ENCODE assay signal across 12 cellular contexts in the genomic region with DNA sequence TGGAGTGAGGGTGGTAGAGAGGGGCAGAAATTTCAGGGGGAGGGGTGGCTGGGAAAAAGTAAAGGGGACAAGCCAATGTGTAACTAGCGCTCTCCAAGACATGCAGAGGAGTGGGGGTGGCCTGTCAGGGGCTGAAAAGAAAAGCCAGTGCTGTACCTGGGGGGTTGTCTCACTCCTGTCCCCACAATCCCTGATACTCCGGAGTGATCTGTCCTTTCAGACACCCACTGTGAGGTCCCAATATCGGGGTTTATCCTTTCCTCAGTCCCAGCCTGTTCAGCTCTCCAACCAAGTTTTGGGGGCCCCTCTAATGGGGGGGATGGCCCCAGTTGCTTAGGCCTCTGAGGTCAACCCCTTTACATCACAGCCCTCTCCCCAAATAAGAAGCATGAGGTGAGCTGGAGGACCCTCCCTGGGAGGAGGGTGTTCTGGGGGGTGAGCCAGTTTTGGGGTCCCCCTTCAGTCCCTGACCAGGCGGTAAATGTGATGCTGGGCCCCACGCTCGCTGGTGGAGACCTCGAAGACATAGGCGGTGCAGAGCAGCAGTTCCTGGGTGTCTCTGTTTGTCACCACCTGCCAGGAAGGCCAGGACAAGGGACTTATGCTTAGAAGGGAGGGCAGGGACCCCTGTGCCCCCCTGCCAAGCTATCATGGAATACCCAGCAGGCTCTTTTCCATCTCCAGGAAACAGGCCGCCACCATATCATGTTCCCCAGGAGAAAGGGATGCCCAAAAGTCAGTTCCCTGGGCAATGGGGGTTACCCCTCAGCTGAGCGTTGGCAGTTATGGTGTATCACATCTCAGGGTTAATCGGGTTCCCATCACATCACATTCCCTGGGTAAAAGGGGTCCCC. TPM values are rescaled to one million over a fixed set of nuclear protein-coding genes. Genes with fewer than 3 reads are reported as not detected.
DNase-seq lines count a peak whose midpoint lies in the region; ATAC-seq and TF ChIP-seq lines count a peak whose summit lies in the region.
"Had no signal": no experiment of that assay in that cellular context is flagged by ENCODE, and none has a peak within 500 bp of the region (broad histone marks: within the 10 kb centered on the region; RNA-seq: fewer than 3 reads in every experiment).

No MANE protein-coding gene starts in this region.

- no peaks in the 10 kb centered on the region for H3K9me3 Mint-ChIP-seq in activated CD4-positive, alpha-beta T cell treated with anti-CD3 and anti-CD28 coated beads, Interleukin-2, amount 10 ng/mL, durations not matched to agents 7 days and 5 days
- H3K9me3 Mint-ChIP-seq: activated naive CD4-positive, alpha-beta T cell treated with anti-CD3 and anti-CD28 coated beads, Interleukin-2, amount 50 U/mL, for 24 hours had no signal

- no peak overlapping the region for H3K4me3 Mint-ChIP-seq in activated CD4-positive, alpha-beta T cell treated with anti-CD3 and anti-CD28 coated beads, Interleukin-2, amount 10 ng/mL, durations not matched to agents 7 days and 5 days
- H3K4me3 Mint-ChIP-seq: activated naive CD4-positive, alpha-beta T cell treated with anti-CD3 and anti-CD28 coated beads, Interleukin-2, amount 50 U/mL, for 24 hours had no signal

- H3K27me3 Mint-ChIP-seq in activated CD4-positive, alpha-beta T cell treated with anti-CD3 and anti-CD28 coated beads, Interleukin-2, amount 10 ng/mL, durations not matched to agents 7 days and 5 days = no peaks in the 10 kb centered on the region
- H3K27me3 Mint-ChIP-seq: activated naive CD4-positive, alpha-beta T cell treated with anti-CD3 and anti-CD28 coated beads, Interleukin-2, amount 50 U/mL, for 24 hours; T-helper 17 cell had no signal

- H3K4me1 Mint-ChIP-seq in activated CD4-positive, alpha-beta T cell treated with anti-CD3 and anti-CD28 coated beads, Interleukin-2, amount 10 ng/mL, durations not matched to agents 7 days and 5 days = peaks cover 34% of the 10 kb centered on the region

- peak; percentile 26 for DNase-seq in lower lobe of right lung
- no peak for DNase-seq in thyroid gland
- no peak for DNase-seq in NCI-H2081 treated with DMSO at 0.1 percent for 48 hours (lab: John Stamatoyannopoulos, UW)
- DNase-seq in activated CD4-positive, alpha-beta T cell treated with anti-CD3 and anti-CD28 coated beads, Interleukin-2, amount 10 ng/mL, durations not matched to agents 7 days and 5 days = no peak
- no peak for DNase-seq in occipital lobe (lab: John Stamatoyannopoulos, UW)
- DNase-seq: COR-L47, T-helper 17 cell had no signal

- intact Hi-C loops in lower lobe of right lung (cut with DNase I) = no loop called here
- intact Hi-C loops in thyroid gland (cut with DNase I) = no loop called here

- no peak overlapping the region for H3K27ac Mint-ChIP-seq in activated CD4-positive, alpha-beta T cell treated with anti-CD3 and anti-CD28 coated beads, Interleukin-2, amount 10 ng/mL, durations not matched to agents 7 days and 5 days
- H3K27ac Mint-ChIP-seq: activated naive CD4-positive, alpha-beta T cell treated with anti-CD3 and anti-CD28 coated beads, Interleukin-2, amount 50 U/mL, for 24 hours; T-helper 17 cell had no signal

- CTCF ChIA-PET in activated CD4-positive, alpha-beta T cell treated with anti-CD3 and anti-CD28 coated beads, Interleukin-2, amount 10 ng/mL, durations not matched to agents 7 days and 5 days (lab: Charles Lee) = interaction anchor here (0.7 kb wide), 1 partner anchor 244 kb away, joined by 5 read pairs; no protein-coding TSS in a partner anchor

- WGBS in thyroid gland, 2 donors = 89 to 91% methylated on average over 6 to 10 of the region's 11 CpGs

- H3K27ac ChIP-seq in lower lobe of right lung (peak overlapping the region; percentile 87), thyroid gland (peak overlapping the region in 2 of 3 donors; percentile 47 to 81)

- H3K27me3 ChIP-seq in lower lobe of right lung (ENCODE audit: low read depth) = no peaks in the 10 kb centered on the region
- H3K27me3 ChIP-seq in thyroid gland = no peaks in the 10 kb centered on the region
- H3K27me3 ChIP-seq: colonic mucosa had no signal

- peaks cover 52% of the 10 kb centered on the region for H3K36me3 ChIP-seq in lower lobe of right lung
- H3K36me3 ChIP-seq in thyroid gland = peaks cover 4 to 7% of the 10 kb centered on the region in 2 donors
- H3K36me3 ChIP-seq: colonic mucosa had no signal

- no peak for ATAC-seq in lower lobe of right lung

- no peaks in the 10 kb centered on the region for H3K9me3 ChIP-seq in lower lobe of right lung
- no peaks in the 10 kb centered on the region for H3K9me3 ChIP-seq in thyroid gland
- H3K9me3 ChIP-seq: colonic mucosa had no signal

- H3K4me3 ChIP-seq in lower lobe of right lung (no peak overlapping the region), thyroid gland (replicated peaks in 1 of 3) (no peak overlapping the region)

- TF ChIP-seq CTCF in lower lobe of right lung (IDR thresholded peaks at IDR 0.05) (no peak), thyroid gland (IDR thresholded peaks at IDR 0.05) (no peak)

- POLR2A ChIA-PET in activated CD4-positive, alpha-beta T cell treated with anti-CD3 and anti-CD28 coated beads, Interleukin-2, amount 10 ng/mL, durations not matched to agents 7 days and 5 days (lab: Charles Lee) = no interaction called here

- H3K36me3 Mint-ChIP-seq in activated CD4-positive, alpha-beta T cell treated with anti-CD3 and anti-CD28 coated beads, Interleukin-2, amount 10 ng/mL, durations not matched to agents 7 days and 5 days (ENCODE audit: low read depth) = peaks cover 45% of the 10 kb centered on the region

- H3K4me1 ChIP-seq in lower lobe of right lung = peaks cover 30% of the 10 kb centered on the region
- peaks cover 19 to 20% of the 10 kb centered on the region in 2 donors for H3K4me1 ChIP-seq in thyroid gland

- TF ChIP-seq POLR2A in GM19099 (IDR thresholded peaks at IDR 0.05; ENCODE audit: extremely low read depth, insufficient read length, low read depth) (peak; percentile 32), Raji (IDR thresholded peaks at IDR 0.05; ENCODE audit: insufficient read depth, low read depth, low read length) (0 out of 2 replicates have a peak, but pooled peaks have one; percentile 28), thyroid gland (IDR thresholded peaks at IDR 0.05) (no peak)

RNA-seq across cellular contexts. Expression of gene CD37, which starts 5.9 kb away (rescaled TPM):
- total RNA-seq in lower lobe of right lung (175 TPM), thyroid gland (1 to 10 TPM; 2.1 to 9.7 (median 5.4) TPM), occipital lobe (1.1 TPM)
- total RNA-seq in activated CD4-positive, alpha-beta T cell treated with anti-CD3 and anti-CD28 coated beads, Interleukin-2, amount 10 ng/mL, durations not matched to agents 7 days and 5 days = 100 to 1,000 TPM; 268 to 352 TPM

RNA-seq across cellular contexts. Expression of gene SLC6A16, which starts 16.1 kb away (rescaled TPM):
- total RNA-seq in lower lobe of right lung (4.9 TPM), thyroid gland (1 to 10 TPM in 2 of 4 donors, under 1 TPM in 2; 0.24 to 7.8 (median 1.4) TPM), occipital lobe (not detected)
- total RNA-seq in activated CD4-positive, alpha-beta T cell treated with anti-CD3 and anti-CD28 coated beads, Interleukin-2, amount 10 ng/mL, durations not matched to agents 7 days and 5 days = 1 to 10 TPM; 4.8 to 5.7 TPM

RNA-seq across cellular contexts. Expression of gene TEAD2, which starts 21.1 kb away (rescaled TPM):
- total RNA-seq in lower lobe of right lung (36.2 TPM), thyroid gland (10 to 100 TPM in 3 of 4 donors, 1 to 10 TPM in 1; 6.9 to 19.5 (median 13.7) TPM), occipital lobe (10.0 TPM)
- not detected for total RNA-seq in activated CD4-positive, alpha-beta T cell treated with anti-CD3 and anti-CD28 coated beads, Interleukin-2, amount 10 ng/mL, durations not matched to agents 7 days and 5 days
- total RNA-seq: activated CD8-positive, alpha-beta memory T cell treated with anti-CD3 and anti-CD28 coated beads for 36 hours had no signal

RNA-seq across cellular contexts. Expression of gene DKKL1, which starts 22.6 kb away (rescaled TPM):
- total RNA-seq in lower lobe of right lung (0.92 TPM), thyroid gland (1 to 10 TPM in 1 of 4 donors, not detected in 3; 1.3 TPM), occipital lobe (2.2 TPM)
- total RNA-seq in activated CD4-positive, alpha-beta T cell treated with anti-CD3 and anti-CD28 coated beads, Interleukin-2, amount 10 ng/mL, durations not matched to agents 7 days and 5 days = not detected
- total RNA-seq: activated CD8-positive, alpha-beta memory T cell treated with anti-CD3 and anti-CD28 coated beads for 36 hours; colonic mucosa; T-helper 17 cell had no signal

RNA-seq across cellular contexts. Expression of gene KASH5, which starts 47.0 kb away (rescaled TPM):
- total RNA-seq in lower lobe of right lung (3.1 TPM), thyroid gland (1 to 10 TPM in 1 of 4 donors, not detected in 3; 1.3 TPM), occipital lobe (not detected)
- under 1 TPM; 0.45 to 0.85 TPM for total RNA-seq in activated CD4-positive, alpha-beta T cell treated with anti-CD3 and anti-CD28 coated beads, Interleukin-2, amount 10 ng/mL, durations not matched to agents 7 days and 5 days
- total RNA-seq: colonic mucosa had no signal

Comparison
In these comparisons a context has a peak if more than half of its experiments do, and no peak if none do; other contexts are left out.
1. POLR2A ChIP-seq: peak in GM19099 (single experiment) and Raji (single experiment); none in thyroid gland (0 of 2).
2. RNA of gene CD37, which starts 5.9 kb away (total RNA-seq): 268 to 352 TPM in activated CD4-positive, alpha-beta T cell treated with anti-CD3 and anti-CD28 coated beads, Interleukin-2, amount 10 ng/mL, durations not matched to agents 7 days and 5 days and 175 TPM in lower lobe of right lung (single experiment); 2.1 to 9.7 TPM in thyroid gland and 1.1 TPM in occipital lobe (single experiment); every median in the first group is over 10 times any median in the second.
3. RNA of gene TEAD2, which starts 21.1 kb away (total RNA-seq): 36.2 TPM in lower lobe of right lung (single experiment), 6.9 to 19.5 TPM in thyroid gland and 10.0 TPM in occipital lobe (single experiment); not detected in activated CD4-positive, alpha-beta T cell treated with anti-CD3 and anti-CD28 coated beads, Interleukin-2, amount 10 ng/mL, durations not matched to agents 7 days and 5 days; every median in the first group is over 4 times any median in the second.